Comparison of ENCODE assay signal across 16 cellular contexts in genomic region chr15:90104551-90104950, GRCh38. TPM values are rescaled to one million over a fixed set of nuclear protein-coding genes. Genes with fewer than 3 reads are reported as not detected.
DNase-seq lines count a peak whose midpoint lies in the region; ATAC-seq and TF ChIP-seq lines count a peak whose summit lies in the region.
"Had no signal": no experiment of that assay in that cellular context is flagged by ENCODE, and none has a peak within 500 bp of the region (broad histone marks: within the 10 kb centered on the region; RNA-seq: fewer than 3 reads in every experiment).

No MANE protein-coding gene starts in this region.

- H3K36me3 ChIP-seq in sigmoid colon: no peaks in the 10 kb centered on the region
- no peaks in the 10 kb centered on the region for H3K36me3 ChIP-seq in Peyer's patch
- H3K36me3 ChIP-seq: ascending aorta had no signal

- peaks cover 0 to 63% (median 57%) of the 10 kb centered on the region in 4 donors for H3K4me1 ChIP-seq in sigmoid colon
- H3K4me1 ChIP-seq in Peyer's patch: peaks cover 0 to 25% (median 3%) of the 10 kb centered on the region in 4 donors

- H3K9me3 ChIP-seq in sigmoid colon (no peaks in the 10 kb centered on the region), Peyer's patch (no peaks in the 10 kb centered on the region)
- H3K9me3 ChIP-seq: ascending aorta had no signal

- intact Hi-C loops in sigmoid colon (cut with DNase I): loop anchor here (5.0 kb wide), 1 partner anchor 48 kb away; no protein-coding TSS in a partner anchor

- whole genome bisulfite sequencing in sigmoid colon, 2 donors: 27 to 70% methylated on average over 4 of the region's 4 CpGs

- TF ChIP-seq EP300 in sigmoid colon (IDR thresholded peaks at IDR 0.05): no peak

- H3K27ac ChIP-seq in sigmoid colon (peak overlapping the region; percentile 94 to 100 (median 98)), Peyer's patch (peak overlapping the region in 1 of 4 donors; percentile 22)
- H3K27ac ChIP-seq: ascending aorta had no signal

- H3K4me3 ChIP-seq in sigmoid colon: no peak overlapping the region
- no peak overlapping the region for H3K4me3 ChIP-seq in Peyer's patch
- H3K4me3 ChIP-seq: ascending aorta had no signal

- TF ChIP-seq CTCF in sigmoid colon (IDR thresholded peaks at IDR 0.05): no peak
- TF ChIP-seq CTCF in Peyer's patch (IDR thresholded peaks at IDR 0.05): no peak
- no peak for TF ChIP-seq CTCF in GM10266 (IDR thresholded peaks at IDR 0.05; ENCODE audit: control insufficient read depth, insufficient read depth, low read depth, missing control alignments)

- DNase-seq in DMS53 (lab: John Stamatoyannopoulos, UW) (peak; percentile 74), DMS53 treated with DMSO at 0.1 percent for 48 hours (lab: John Stamatoyannopoulos, UW; ENCODE audit: unreplicated experiment) (no peak), SHP77 treated with DMSO at 0.1 percent for 48 hours (lab: John Stamatoyannopoulos, UW) (peak; percentile 34), left kidney (ENCODE audit: low read depth, low spot score) (peak; percentile 41), sigmoid colon (peak; percentile 71), Peyer's patch (no peak), GM10266 (ENCODE audit: extremely low spot score) (no peak)
- DNase-seq: activated effector memory CD4-positive, alpha-beta T cell treated with anti-CD3 and anti-CD28 coated beads, Interleukin-2, amount 50 U/mL, for 16 hours; EL; HCEC 1CT; KBM-7; NCI-H1105 treated with DMSO at 0.1 percent for 48 hours; NCI-H226; occipital lobe had no signal

- H3K27me3 ChIP-seq in sigmoid colon: no peaks in the 10 kb centered on the region
- no peaks in the 10 kb centered on the region for H3K27me3 ChIP-seq in Peyer's patch
- H3K27me3 ChIP-seq: ascending aorta had no signal

- TF ChIP-seq POLR2A in sigmoid colon (IDR thresholded peaks at IDR 0.05): no peak
- no peak for TF ChIP-seq POLR2A in Peyer's patch (IDR thresholded peaks at IDR 0.05)

- no peak for ATAC-seq in HG02623 (IDR thresholded peaks at IDR 0.05; ENCODE audit: unreplicated experiment)

RNA-seq across cellular contexts. Expression of gene IDH2, which starts 2.3 kb away (rescaled TPM):
- total RNA-seq in sigmoid colon (100 to 1,000 TPM in 3 of 4 donors, 10 to 100 TPM in 1; 77.2 to 164 (median 116) TPM), Peyer's patch (100 to 1,000 TPM in 3 of 4 donors, 10 to 100 TPM in 1; 89.9 to 184 (median 119) TPM)
- polyA plus RNA-seq in sigmoid colon: 100 to 1,000 TPM in 1 of 3 donors, 10 to 100 TPM in 2; 43.8 to 210 (median 90.2) TPM

Comparison
In these comparisons a context has a peak if more than half of its experiments do, and no peak if none do; other contexts are left out.
1. DNase-seq: peak in DMS53 (single experiment), SHP77 treated with DMSO at 0.1 percent for 48 hours (single experiment), left kidney (single experiment) and sigmoid colon (single experiment); none in DMS53 treated with DMSO at 0.1 percent for 48 hours (single experiment), Peyer's patch (0 of 3) and GM10266 (single experiment).